10 cellular contexts compared by ENCODE assay signal in the genomic region with DNA sequence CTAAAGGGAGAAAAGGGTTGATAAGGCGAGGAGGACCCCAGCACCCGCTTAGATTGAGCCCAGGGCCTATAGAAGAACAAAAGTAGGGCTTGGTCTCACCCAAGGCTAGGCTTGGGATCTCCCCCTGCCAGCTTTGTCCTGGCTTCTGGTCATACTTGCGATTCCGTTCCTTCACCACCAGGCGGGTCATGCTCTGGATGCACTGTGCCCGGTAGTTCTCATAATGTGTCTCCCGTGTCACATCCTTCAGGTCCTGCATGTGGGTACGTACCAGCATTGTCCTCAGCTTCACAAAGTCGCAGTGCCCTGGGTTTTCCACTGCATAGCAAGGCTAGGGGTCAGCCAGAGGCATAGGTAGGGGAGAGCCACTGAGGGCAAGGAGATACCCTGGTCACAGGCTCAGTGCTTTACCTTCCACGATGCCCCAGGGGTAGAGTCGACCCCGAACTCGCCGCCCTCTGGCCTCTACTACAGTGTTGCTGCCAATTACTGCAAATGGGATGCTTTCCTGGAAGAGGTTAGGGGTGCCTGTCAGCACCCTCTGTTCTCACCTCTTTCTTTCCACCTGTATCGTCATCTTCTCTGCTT. TPM values are rescaled to one million over a fixed set of nuclear protein-coding genes. Genes with fewer than 3 reads are reported as not detected.
DNase-seq lines count a peak whose midpoint lies in the region; ATAC-seq and TF ChIP-seq lines count a peak whose summit lies in the region.
"Had no signal": no experiment of that assay in that cellular context is flagged by ENCODE, and none has a peak within 500 bp of the region (broad histone marks: within the 10 kb centered on the region; RNA-seq: fewer than 3 reads in every experiment).

No MANE protein-coding gene starts in this region.

- H3K27ac ChIP-seq in testis: no peak overlapping the region

- H3K27me3 ChIP-seq in testis: no peaks in the 10 kb centered on the region
- H3K27me3 ChIP-seq: sigmoid colon had no signal

- ATAC-seq in HG03432 (IDR thresholded peaks at IDR 0.05; ENCODE audit: unreplicated experiment): no peak

- peaks cover 25% of the 10 kb centered on the region for H3K4me1 Mint-ChIP-seq in neural crest cell

- H3K36me3 Mint-ChIP-seq in neural crest cell (ENCODE audit: low read depth): no peaks in the 10 kb centered on the region

- no peaks in the 10 kb centered on the region for H3K9me3 ChIP-seq in testis
- H3K9me3 ChIP-seq: sigmoid colon had no signal

- intact Hi-C loops in testis (cut with DNase I; ENCODE audit: low total_unique reads): no loop called here

- in situ Hi-C loops in KBM-7 (cut with MboI; ENCODE audit: low pct_unique_long_range_greater_than_20kb, low sequenced_read_pairs): no loop called here

- DNase-seq in DMS 273 (lab: John Stamatoyannopoulos, UW; ENCODE audit: unreplicated experiment) (peak; percentile 45), DMS 273 treated with DMSO at 0.1 percent for 48 hours (lab: John Stamatoyannopoulos, UW) (no peak), KBM-7 (peak; percentile 61), astrocyte of the hippocampus (ENCODE audit: low read depth, low spot score) (peak; percentile 40), neural crest cell (ENCODE audit: low read depth, low spot score) (peak; percentile 51), NCI-H2029 treated with DMSO at 0.1 percent for 48 hours (lab: John Stamatoyannopoulos, UW) (no peak), testis (no peak)

- peaks cover 5% of the 10 kb centered on the region for H3K27me3 Mint-ChIP-seq in neural crest cell (ENCODE audit: low read depth)

- no peak for TF ChIP-seq POLR2A in testis (IDR thresholded peaks at IDR 0.05)

- peaks cover 8% of the 10 kb centered on the region for H3K4me1 ChIP-seq in testis

- peak overlapping the region; percentile 81 for H3K4me3 Mint-ChIP-seq in neural crest cell
- H3K4me3 Mint-ChIP-seq: dendritic cell treated with granulocyte-macrophage colony-stimulating factor and Interleukin-4, amounts not matched to agents 40 ng/mL and 50 ng/mL, for 4 days had no signal

- no peak overlapping the region for H3K27ac Mint-ChIP-seq in neural crest cell (ENCODE audit: unreplicated experiment)

- no peak overlapping the region for H3K4me3 ChIP-seq in testis
- H3K4me3 ChIP-seq: sigmoid colon had no signal

- H3K36me3 ChIP-seq in testis (ENCODE audit: low read depth, missing control alignments): no peaks in the 10 kb centered on the region
- H3K36me3 ChIP-seq: sigmoid colon had no signal

- TF ChIP-seq CTCF in neural crest cell (conservative IDR thresholded peaks at IDR 0.05) (peak; percentile 56), testis (IDR thresholded peaks at IDR 0.05) (peak in 1 of 3 experiments; percentile 38)

- no peaks in the 10 kb centered on the region for H3K9me3 Mint-ChIP-seq in neural crest cell
- H3K9me3 Mint-ChIP-seq: dendritic cell treated with granulocyte-macrophage colony-stimulating factor and Interleukin-4, amounts not matched to agents 40 ng/mL and 50 ng/mL, for 4 days had no signal

- 72 to 81% methylated on average over 10 to 15 of the region's 15 CpGs for WGBS in testis, 2 donors

RNA-seq across cellular contexts. Expression of gene MTMR4, which starts 6.5 kb away (rescaled TPM):
- total RNA-seq in neural crest cell (97.4 and 102 TPM in 2 replicates), testis (100 to 1,000 TPM; 146 to 183 TPM)
- 59.3 TPM for polyA plus RNA-seq in testis (ENCODE audit: insufficient read depth, low read depth, low replicate concordance)

RNA-seq across cellular contexts. Expression of gene HSF5, which starts 32.7 kb away (rescaled TPM):
- 0.05 and 0.11 TPM in 2 replicates for total RNA-seq in neural crest cell
- 10 to 100 TPM; 40.0 to 57.8 TPM for total RNA-seq in testis
- 119 TPM for polyA plus RNA-seq in testis (ENCODE audit: insufficient read depth, low read depth, low replicate concordance)

Comparison
In these comparisons a context has a peak if more than half of its experiments do, and no peak if none do; other contexts are left out.
1. DNase-seq: peak in DMS 273 (single experiment), KBM-7 (single experiment), astrocyte of the hippocampus (single experiment) and neural crest cell (single experiment); none in DMS 273 treated with DMSO at 0.1 percent for 48 hours (single experiment), NCI-H2029 treated with DMSO at 0.1 percent for 48 hours (single experiment) and testis (single experiment).
2. RNA of gene HSF5, which starts 32.7 kb away (total RNA-seq): 40.0 to 57.8 TPM in testis; 0.05 to 0.11 TPM in neural crest cell; every median in the first group is over 10 times any median in the second.